19 cellular contexts compared by ENCODE assay signal in genomic region chr20:24656391-24656790, GRCh38.
"Had no signal": no experiment of that assay in that cellular context is flagged by ENCODE, and none has a peak within 500 bp of the region (broad histone marks: within the 10 kb centered on the region; RNA-seq: fewer than 3 reads in every experiment).

No MANE protein-coding gene starts in this region.

- H3K27me3 ChIP-seq: MG63, SJSA1 had no signal

- H3K9me3 ChIP-seq: MG63, SJSA1 had no signal

- DNase-seq: IMR-90, Karpas-422, KG1, MG63, NCI-H1105 treated with DMSO at 0.1 percent for 48 hours, NCI-H1417 treated with DMSO at 0.1 percent for 48 hours, NCI-H146, NCI-H1694 treated with DMSO at 0.1 percent for 48 hours, NCI-H1930, NCI-H2081, NCI-H2107, NCI-H2227 treated with DMSO at 0.1 percent for 48 hours, NCI-H524, NCI-H774, Right ventricle myocardium superior, RPMI8226, SIG-M5 had no signal

- H3K36me3 ChIP-seq: MG63, SJSA1 had no signal

- H3K4me3 ChIP-seq: MG63, SJSA1, SK-N-MC had no signal

- H3K27ac ChIP-seq: SJSA1, SK-N-MC had no signal
